Comparison of ENCODE assay signal across 9 cellular contexts in genomic region chr5:132500931-132501628, GRCh38. TPM values are rescaled to one million over a fixed set of nuclear protein-coding genes. Genes with fewer than 3 reads are reported as not detected.
DNase-seq lines count a peak whose midpoint lies in the region; ATAC-seq and TF ChIP-seq lines count a peak whose summit lies in the region.
"Had no signal": no experiment of that assay in that cellular context is flagged by ENCODE, and none has a peak within 500 bp of the region (broad histone marks: within the 10 kb centered on the region; RNA-seq: fewer than 3 reads in every experiment).

No MANE protein-coding gene starts in this region.

- H3K36me3 ChIP-seq in OCI-LY7 (ENCODE audit: insufficient read depth, low read length) (no peaks in the 10 kb centered on the region), neuronal stem cell (replicated peaks in 1 of 2; ENCODE audit: control insufficient read depth in 2 of 2, insufficient read depth in 2 of 2, low read length in 2 of 2) (no peaks in the 10 kb centered on the region), uterus (no peaks in the 10 kb centered on the region)

- no peak overlapping the region for H2BK12ac ChIP-seq in neuronal stem cell (ENCODE audit: low read length)

- intact Hi-C loops in OCI-LY7 (cut with micrococcal nuclease; ENCODE audit: unreplicated experiment) (loop anchor here (1.0 to 5.0 kb wide), 3 partner anchors 82 to 229 kb away; no protein-coding TSS in a partner anchor), uterus (cut with DNase I; ENCODE audit: low total_unique reads) (no loop called here)

- H2BK5ac ChIP-seq in neuronal stem cell (ENCODE audit: low read length), result no peak overlapping the region

- no CpG with 5 or more reads among the region's 6 CpGs for WGBS in neuronal stem cell (ENCODE audit: extremely low coverage in 2 of 2, insufficient read length in 2 of 2, insufficient replicate concordance in 1 of 2), 2 donors

- H3K27me3 ChIP-seq in neuronal stem cell (ENCODE audit: control insufficient read depth in 3 of 3, insufficient read depth in 3 of 3, low read depth in 1 of 3, low read length in 3 of 3) (peaks cover 0 to 28% (median 6%) of the 10 kb centered on the region in 3 experiments), uterus (no peaks in the 10 kb centered on the region)

- no peak overlapping the region for H2BK15ac ChIP-seq in neuronal stem cell (ENCODE audit: low read length)

- no peaks in the 10 kb centered on the region for H3K79me1 ChIP-seq in neuronal stem cell (ENCODE audit: low read depth, low read length)

- no peak overlapping the region for H3K4me3 Mint-ChIP-seq in activated T-cell treated with anti-CD3 and anti-CD28 coated beads, Interleukin-2, amount 50 U/mL, for 72 hours

- H4K91ac ChIP-seq in neuronal stem cell (ENCODE audit: low read depth, low read length, poor library complexity), result no peak overlapping the region

- BruUV-seq in OCI-LY7 (replicated peaks; lab: Mats Ljungman, UMichigan), result no TSS peak

- H3K9me3 Mint-ChIP-seq in activated T-cell treated with anti-CD3 and anti-CD28 coated beads, Interleukin-2, amount 50 U/mL, for 72 hours, result no peaks in the 10 kb centered on the region

- POLR2A ChIA-PET in OCI-LY7 (lab: Charles Lee), result interaction anchor here (0.5 to 1.7 kb wide), 7 partner anchors 10 to 382 kb away, joined by 3 to 9 read pairs (median 4); partner anchors contain the start of gene IRF1

- H3K27ac ChIP-seq in OCI-LY7 (ENCODE audit: low read depth, low read length, poor library complexity, severe bottlenecking) (no peak overlapping the region), neuronal stem cell (replicated peaks; ENCODE audit: low read length) (no peak overlapping the region), uterus (peak overlapping the region; percentile 73 to 88)

- no peak overlapping the region for H3K9ac ChIP-seq in neuronal stem cell (ENCODE audit: low read depth, low read length, poor library complexity)

- H3K36me3 Mint-ChIP-seq in activated T-cell treated with anti-CD3 and anti-CD28 coated beads, Interleukin-2, amount 50 U/mL, for 72 hours (ENCODE audit: insufficient read depth in 2 of 2), result no peaks in the 10 kb centered on the region

- peak overlapping the region; percentile 48 for H2AK5ac ChIP-seq in neuronal stem cell (ENCODE audit: low read depth, low read length)

- H4K20me1 ChIP-seq in OCI-LY7 (ENCODE audit: insufficient read depth, low read length), result no peaks in the 10 kb centered on the region

- no peaks in the 10 kb centered on the region for H3K79me2 ChIP-seq in OCI-LY7 (ENCODE audit: insufficient read depth, low read depth, low read length)

- no peak overlapping the region for H4K8ac ChIP-seq in neuronal stem cell (ENCODE audit: low read depth, low read length)

- no peak for TF ChIP-seq POLR2A in uterus (IDR thresholded peaks at IDR 0.05)

- peak overlapping the region; percentile 77 for H2AFZ ChIP-seq in OCI-LY7 (ENCODE audit: low read length)
- no peak overlapping the region for H2AFZ ChIP-seq in neuronal stem cell (ENCODE audit: low read length)

- DNase-seq in NCI-H2029 (lab: John Stamatoyannopoulos, UW), result peak; percentile 41
- no peak for DNase-seq in NCI-H2029 treated with DMSO at 0.1 percent for 48 hours (lab: John Stamatoyannopoulos, UW)
- peak; percentile 89 for DNase-seq in OCI-LY7 (ENCODE audit: low spot score)
- peak; percentile 80 to 84 for DNase-seq in activated T-cell treated with anti-CD3 and anti-CD28 coated beads, Interleukin-2, amount 50 U/mL, for 72 hours
- peak; percentile 74 for DNase-seq in fibroblast of pulmonary artery (ENCODE audit: low read depth)
- DNase-seq in neuronal stem cell (ENCODE audit: low spot score), result no peak
- peak in 1 of 2 donors; percentile 70 for DNase-seq in uterus

- H3K9me3 ChIP-seq in OCI-LY7 (ENCODE audit: low read length) (no peaks in the 10 kb centered on the region), neuronal stem cell (replicated peaks in 1 of 2; ENCODE audit: control insufficient read depth in 2 of 2, insufficient read depth in 1 of 2, low read depth in 1 of 2, low read length in 2 of 2) (no peaks in the 10 kb centered on the region), uterus (no peaks in the 10 kb centered on the region)

- peaks cover 14% of the 10 kb centered on the region for H3K27me3 Mint-ChIP-seq in activated T-cell treated with anti-CD3 and anti-CD28 coated beads, Interleukin-2, amount 50 U/mL, for 72 hours (ENCODE audit: low read depth)

- CTCF ChIA-PET in OCI-LY7 (lab: Charles Lee; ENCODE audit: unreplicated experiment), result interaction anchor here (0.9 to 4.5 kb wide), 6 partner anchors 9 to 319 kb away, joined by 3 to 38 read pairs (median 4); no protein-coding TSS in a partner anchor

- H2BK120ac ChIP-seq in neuronal stem cell (ENCODE audit: low read depth, low read length), result no peak overlapping the region

- H3K4me3 ChIP-seq in OCI-LY7 (ENCODE audit: low read depth, low read length, poor library complexity, severe bottlenecking) (no peak overlapping the region), fibroblast of pulmonary artery (replicated peaks; ENCODE audit: low read depth, low read length) (no peak overlapping the region), neuronal stem cell (ENCODE audit: low read length in 2 of 2) (no peak overlapping the region), uterus (no peak overlapping the region)

- H3K27ac Mint-ChIP-seq in activated T-cell treated with anti-CD3 and anti-CD28 coated beads, Interleukin-2, amount 50 U/mL, for 72 hours, result no peak overlapping the region

- peak overlapping the region; percentile 51 for H3K18ac ChIP-seq in neuronal stem cell (ENCODE audit: low read length)

- TF ChIP-seq CTCF in OCI-LY7 (conservative IDR thresholded peaks at IDR 0.05; ENCODE audit: low read length) (peak; percentile 99), fibroblast of pulmonary artery (IDR thresholded peaks at IDR 0.05; ENCODE audit: low read length, missing control alignments) (peak; percentile 83), uterus (IDR thresholded peaks at IDR 0.05) (peak; percentile 76 to 87 (median 82))

- H3K9me2 ChIP-seq in OCI-LY7 (ENCODE audit: insufficient read depth, low read length), result no peaks in the 10 kb centered on the region

- H3K4me1 ChIP-seq in OCI-LY7 (ENCODE audit: insufficient read depth, low read length, poor library complexity, severe bottlenecking) (peaks cover 37% of the 10 kb centered on the region), neuronal stem cell (ENCODE audit: control insufficient read depth in 2 of 2, insufficient read depth in 1 of 2, low read depth in 1 of 2, low read length in 2 of 2) (peaks cover 5 to 15% of the 10 kb centered on the region in 2 donors), uterus (no peaks in the 10 kb centered on the region)

- no peak overlapping the region for H3K4ac ChIP-seq in neuronal stem cell (ENCODE audit: low read length)

- no peak overlapping the region for H3K23ac ChIP-seq in neuronal stem cell (ENCODE audit: low read depth, low read length, poor library complexity)

- no peak overlapping the region for H3K14ac ChIP-seq in neuronal stem cell (ENCODE audit: low read length)

- peak; percentile 27 for ATAC-seq in HG03097 (IDR thresholded peaks at IDR 0.05; ENCODE audit: low FRiP score, unreplicated experiment)
- peak; percentile 49 to 50 for ATAC-seq in activated T-cell treated with anti-CD3 and anti-CD28 coated beads, Interleukin-2, amount 50 U/mL, for 72 hours (replicated peaks in 1 of 2)

- peaks cover 48% of the 10 kb centered on the region for H3K4me1 Mint-ChIP-seq in activated T-cell treated with anti-CD3 and anti-CD28 coated beads, Interleukin-2, amount 50 U/mL, for 72 hours (ENCODE audit: low read depth)

- H3K4me2 ChIP-seq in OCI-LY7 (ENCODE audit: low read length) (peak overlapping the region; percentile 44; the same call in 1 of the 2 replicates), neuronal stem cell (ENCODE audit: insufficient read depth, low read length, poor library complexity, severe bottlenecking) (no peak overlapping the region)

RNA-seq across cellular contexts. Expression of gene IRF1, which starts 10.5 kb away (rescaled TPM):
- total RNA-seq in OCI-LY7 (2014; rRNA removed; shearing (Covaris generic)), result 25.9 and 39.4 TPM in 2 replicates
- total RNA-seq in OCI-LY7 (2022) (24.8 and 32.3 TPM in 2 replicates), uterus (100 to 1,000 TPM in 1 of 4 donors, 10 to 100 TPM in 2, 1 to 10 TPM in 1; 3.8 to 110 (median 25.7) TPM)
- 100 to 1,000 TPM; 212 to 226 TPM for total RNA-seq in activated T-cell treated with anti-CD3 and anti-CD28 coated beads, Interleukin-2, amount 50 U/mL, for 72 hours
- 1.4 TPM for polyA plus RNA-seq in neuronal stem cell (2013, experiment 1 of 2)
- 1.5 TPM for polyA plus RNA-seq in neuronal stem cell (2013, experiment 2 of 2)

RNA-seq across cellular contexts. Expression of gene IL5, which starts 42.2 kb away (rescaled TPM):
- not detected in 2 replicates for total RNA-seq in OCI-LY7 (2014; rRNA removed; shearing (Covaris generic))
- total RNA-seq in OCI-LY7 (2022) (not detected in 2 replicates), uterus (not detected)
- 1 to 10 TPM; 1.3 to 2.1 TPM for total RNA-seq in activated T-cell treated with anti-CD3 and anti-CD28 coated beads, Interleukin-2, amount 50 U/mL, for 72 hours
- polyA plus RNA-seq in neuronal stem cell (2013, experiment 1 of 2), result not detected
- polyA plus RNA-seq in neuronal stem cell (2013, experiment 2 of 2), result not detected
- total RNA-seq: pulmonary artery endothelial cell had no signal

RNA-seq across cellular contexts. Expression of gene RAD50, which starts 55.7 kb away (rescaled TPM):
- total RNA-seq in OCI-LY7 (2014; rRNA removed; shearing (Covaris generic)), result 24.0 and 34.1 TPM in 2 replicates
- 59.8 and 70.0 TPM in 2 replicates for total RNA-seq in OCI-LY7 (2022)
- total RNA-seq in activated T-cell treated with anti-CD3 and anti-CD28 coated beads, Interleukin-2, amount 50 U/mL, for 72 hours, result 10 to 100 TPM; 42.1 to 46.1 TPM
- polyA plus RNA-seq in neuronal stem cell (2013, experiment 1 of 2), result 28.2 TPM
- 28.4 TPM for polyA plus RNA-seq in neuronal stem cell (2013, experiment 2 of 2)
- 10 to 100 TPM; 13.8 to 50.0 (median 32.6) TPM for total RNA-seq in uterus

Comparison
In these comparisons a context has a peak if more than half of its experiments do, and no peak if none do; other contexts are left out.
1. DNase-seq: peak in NCI-H2029 (single experiment), OCI-LY7 (single experiment), activated T-cell treated with anti-CD3 and anti-CD28 coated beads, Interleukin-2, amount 50 U/mL, for 72 hours (2 of 2) and fibroblast of pulmonary artery (single experiment); none in NCI-H2029 treated with DMSO at 0.1 percent for 48 hours (single experiment) and neuronal stem cell (single experiment).
2. H3K27ac ChIP-seq: peak in uterus (2 of 2); none in OCI-LY7 (single experiment) and neuronal stem cell (single experiment).
3. Peak in every context shown above with its lines, with median percentiles within 50 percentile points of each other: CTCF ChIP-seq.